33 cellular contexts compared by ENCODE assay signal in the genomic region with DNA sequence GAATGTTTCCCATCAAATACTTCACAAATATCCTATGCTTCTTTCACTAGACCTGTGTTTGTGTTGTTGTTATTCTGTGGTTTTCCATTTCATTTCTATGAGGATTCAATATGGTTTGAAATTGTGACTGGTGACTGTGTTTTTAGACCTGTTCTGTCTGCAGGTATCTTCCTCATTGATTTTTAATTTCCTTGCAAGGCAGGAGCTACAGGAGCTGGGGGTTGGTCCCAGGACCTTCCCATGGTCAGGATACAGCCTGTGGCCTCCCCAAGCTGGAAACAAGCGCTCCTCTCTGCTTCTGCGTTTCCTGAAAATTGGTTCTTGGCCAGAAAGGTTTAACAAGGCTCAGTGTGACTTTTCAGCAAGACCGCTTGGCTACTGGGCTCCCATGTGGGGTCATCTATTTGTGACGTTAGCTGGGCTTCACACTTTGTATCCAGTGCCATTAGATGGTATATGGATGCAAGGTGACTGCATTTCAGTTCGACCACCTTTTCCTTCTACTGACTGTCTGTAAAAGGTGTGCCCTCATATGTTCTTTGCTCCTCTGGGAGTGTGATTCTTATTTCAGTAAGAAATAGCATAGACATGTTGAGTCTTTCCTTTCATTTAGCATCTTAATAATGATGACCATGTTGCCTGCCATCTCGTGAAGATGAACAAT. TPM values are rescaled to one million over a fixed set of nuclear protein-coding genes. Genes with fewer than 3 reads are reported as not detected.
"Had no signal": no experiment of that assay in that cellular context is flagged by ENCODE, and none has a peak within 500 bp of the region (broad histone marks: within the 10 kb centered on the region; RNA-seq: fewer than 3 reads in every experiment).

No MANE protein-coding gene starts in this region.

- H3K9me3 ChIP-seq: Peyer's patch, SJSA1 had no signal

- ATAC-seq: SK-N-SH treated with all-trans-retinoic acid at 6 μM for 48 hours had no signal

- H3K4me1 ChIP-seq: Peyer's patch had no signal

- H3K9me3 Mint-ChIP-seq: activated CD4-positive, alpha-beta memory T cell treated with anti-CD3 and anti-CD28 coated beads, Interleukin-2, amount 10 ng/mL, durations not matched to agents 7 days and 5 days; activated naive CD4-positive, alpha-beta T cell treated with anti-CD3 and anti-CD28 coated beads, Interleukin-2, amount 10 ng/mL, durations not matched to agents 7 days and 5 days; activated naive CD8-positive, alpha-beta T cell treated with anti-CD3 and anti-CD28 coated beads for 36 hours; activated T-helper 2 cell treated with anti-CD3 and anti-CD28 coated beads, Interferon-gamma antibody, Interleukin-2, Interleukin-4, amounts not matched to agents 10 μg/mL and 5 μg/mL and 100 μg/mL, durations not matched to agents 14 hours and 24 hours and 36 hours had no signal

- DNase-seq: activated CD4-positive, alpha-beta memory T cell treated with anti-CD3 and anti-CD28 coated beads, Interleukin-2, amount 10 ng/mL, durations not matched to agents 7 days and 5 days; activated CD4-positive, alpha-beta T cell treated with anti-CD3 and anti-CD28 coated beads, Interleukin-2, amount 50 U/mL, for 1 hour; activated CD4-positive, CD25-positive, alpha-beta regulatory T cell; activated gamma-delta T cell treated with Interleukin-2 at 50 U/mL for 16 hours; activated naive CD4-positive, alpha-beta T cell treated with anti-CD3 and anti-CD28 coated beads, Interleukin-2, amount 10 ng/mL, durations not matched to agents 7 days and 5 days; activated naive CD8-positive, alpha-beta T cell treated with anti-CD3 and anti-CD28 coated beads for 36 hours; activated T-cell treated with anti-CD3 and anti-CD28 coated beads for 4 hours; activated T-cell treated with anti-CD3 and anti-CD28 coated beads, Interleukin-2, amount 50 U/mL, for 48 hours; brain microvascular endothelial cell; cerebellar nuclear complex; KG1; NCI-H1092 treated with DMSO at 0.1 percent for 48 hours; NCI-H1417 treated with DMSO at 0.1 percent for 48 hours; NCI-H1694; NCI-H2029; NCI-H2107; NCI-H2171 treated with DMSO at 0.1 percent for 48 hours; NCI-H226; NCI-H526; NCI-H82; Peyer's patch; Right ventricle myocardium superior; T-helper 2 cell; T1000 had no signal

- H3K27ac ChIP-seq: brain microvascular endothelial cell, cardiac muscle cell, Peyer's patch, RWPE1, SJSA1 had no signal

- H3K4me3 Mint-ChIP-seq: activated CD4-positive, alpha-beta memory T cell treated with anti-CD3 and anti-CD28 coated beads, Interleukin-2, amount 10 ng/mL, durations not matched to agents 7 days and 5 days; activated naive CD4-positive, alpha-beta T cell treated with anti-CD3 and anti-CD28 coated beads, Interleukin-2, amount 10 ng/mL, durations not matched to agents 7 days and 5 days; activated naive CD8-positive, alpha-beta T cell treated with anti-CD3 and anti-CD28 coated beads for 36 hours had no signal

- H3K27me3 ChIP-seq: cardiac muscle cell, Peyer's patch, SJSA1 had no signal

- H3K36me3 Mint-ChIP-seq: activated naive CD4-positive, alpha-beta T cell treated with anti-CD3 and anti-CD28 coated beads, Interleukin-2, amount 10 ng/mL, durations not matched to agents 7 days and 5 days; activated naive CD8-positive, alpha-beta T cell treated with anti-CD3 and anti-CD28 coated beads for 36 hours had no signal

- H3K36me3 ChIP-seq: brain microvascular endothelial cell, cardiac muscle cell, Peyer's patch, SJSA1 had no signal

- H3K27me3 Mint-ChIP-seq: activated naive CD8-positive, alpha-beta T cell treated with anti-CD3 and anti-CD28 coated beads for 36 hours had no signal

- H3K4me3 ChIP-seq: cardiac muscle cell, Peyer's patch, SJSA1 had no signal

- H3K27ac Mint-ChIP-seq: activated CD4-positive, alpha-beta memory T cell treated with anti-CD3 and anti-CD28 coated beads, Interleukin-2, amount 10 ng/mL, durations not matched to agents 7 days and 5 days; activated naive CD4-positive, alpha-beta T cell treated with anti-CD3 and anti-CD28 coated beads, Interleukin-2, amount 10 ng/mL, durations not matched to agents 7 days and 5 days; activated naive CD8-positive, alpha-beta T cell treated with anti-CD3 and anti-CD28 coated beads for 36 hours; activated T-helper 2 cell treated with anti-CD3 and anti-CD28 coated beads, Interferon-gamma antibody, Interleukin-2, Interleukin-4, amounts not matched to agents 10 μg/mL and 5 μg/mL and 100 μg/mL, durations not matched to agents 14 hours and 24 hours and 36 hours had no signal

RNA-seq across cellular contexts. Expression of a gene that starts 21.5 kb away (rescaled TPM):
- total RNA-seq: activated CD4-positive, alpha-beta memory T cell treated with anti-CD3 and anti-CD28 coated beads, Interleukin-2, amount 10 ng/mL, durations not matched to agents 7 days and 5 days; activated CD8-positive, alpha-beta memory T cell treated with anti-CD3 and anti-CD28 coated beads for 36 hours; activated T-helper 2 cell treated with anti-CD3 and anti-CD28 coated beads, Interferon-gamma antibody, Interleukin-2, Interleukin-4, amounts not matched to agents 10 μg/mL and 5 μg/mL and 100 μg/mL, durations not matched to agents 14 hours and 24 hours and 36 hours; cardiac muscle cell; LHCN-M2; M059J; NCI-H460; Right ventricle myocardium superior; SJSA1 had no signal
- polyA plus RNA-seq: cardiac muscle cell had no signal
